ENCODE assay signal across 8 cellular contexts in genomic region chr22:50444663-50445062, GRCh38. TPM values are rescaled to one million over a fixed set of nuclear protein-coding genes. Genes with fewer than 3 reads are reported as not detected.
DNase-seq lines count a peak whose midpoint lies in the region; ATAC-seq and TF ChIP-seq lines count a peak whose summit lies in the region.
"Had no signal": no experiment of that assay in that cellular context is flagged by ENCODE, and none has a peak within 500 bp of the region (broad histone marks: within the 10 kb centered on the region; RNA-seq: fewer than 3 reads in every experiment).

No MANE protein-coding gene starts in this region.

- RAD21 ChIA-PET in HCT116 (lab: Charles Lee; ENCODE audit: low non-redundant PET in 1 of 2, low total read pairs in 2 of 2, uncharacterized antibody in 2 of 2, unreplicated experiment in 2 of 2), result no interaction called here

- peak overlapping the region; percentile 70 for H3K27ac Mint-ChIP-seq in activated T-helper 17 cell treated with anti-CD3 and anti-CD28 coated beads, Interleukin-2, amount 50 U/mL, for 72 hours
- H3K27ac Mint-ChIP-seq in immature natural killer cell, result peak overlapping the region; percentile 88 to 94 (median 92)

- H3K36me3 ChIP-seq in HCT116 (ENCODE audit: control insufficient read depth in 1 of 2, insufficient read depth in 2 of 2, low read length in 2 of 2), result peaks cover 3 to 8% of the 10 kb centered on the region in 2 experiments; a peak in 3 of 4 replicates

- BruUV-seq in HCT116 (replicated peaks; lab: Mats Ljungman, UMichigan), result TSS peak; percentile 31

- H3K79me2 ChIP-seq in HCT116 (ENCODE audit: insufficient read depth, low read length), result no peaks in the 10 kb centered on the region

- H3K27me3 ChIP-seq in HCT116 (ENCODE audit: insufficient read depth, low read length), result no peaks in the 10 kb centered on the region

- no peak overlapping the region for H2AFZ ChIP-seq in HCT116 (ENCODE audit: low read depth, low read length, poor library complexity, severe bottlenecking)

- H3K27ac ChIP-seq in HCT116 (ENCODE audit: low read depth, low read length), result no peak overlapping the region

- no peak overlapping the region for H3K4me3 ChIP-seq in HCT116 (replicated peaks in 1 of 2; ENCODE audit: low read depth in 1 of 2, low read length in 2 of 2)

- no peak for TF ChIP-seq RAD21 in HCT116 (IDR thresholded peaks at IDR 0.05; ENCODE audit: low read depth)

- DNase-seq in HCT116 (ENCODE audit: low read depth, low spot score) (peak; percentile 6), immature natural killer cell (no peak), NOMO-1 treated with DMSO at 0.1 percent for 48 hours (lab: John Stamatoyannopoulos, UW; ENCODE audit: unreplicated experiment) (no peak), NCI-H146 (lab: John Stamatoyannopoulos, UW) (no peak), NCI-H1930 (lab: John Stamatoyannopoulos, UW) (no peak)
- no peak for DNase-seq in stimulated activated naive CD8-positive, alpha-beta T cell treated with anti-CD3 and anti-CD28 coated beads, Interleukin-15, Interleukin-2, amounts not matched to agents 100 U/mL and 50 U/mL, for 24 hours
- DNase-seq: stimulated activated CD4-positive, alpha-beta T cell treated with anti-CD3 and anti-CD28 coated beads, Interleukin-15, amount 100 ng/mL, for 24 hours had no signal

- no peak overlapping the region for H3K9ac ChIP-seq in HCT116 (ENCODE audit: low read length)

- no peak for TF ChIP-seq CTCF in HCT116 (IDR thresholded peaks at IDR 0.05 in 2 of 3, conservative IDR thresholded peaks at IDR 0.05 in 1 of 3; ENCODE audit: borderline replicate concordance in 1 of 3, insufficient read depth in 1 of 3, low read depth in 2 of 3, low read length in 2 of 3)

- no peaks in the 10 kb centered on the region for H3K4me1 Mint-ChIP-seq in activated T-helper 17 cell treated with anti-CD3 and anti-CD28 coated beads, Interleukin-2, amount 50 U/mL, for 72 hours
- peaks cover 46 to 49% of the 10 kb centered on the region in 2 donors for H3K4me1 Mint-ChIP-seq in immature natural killer cell

- ATAC-seq in HCT116, result no peak
- no peak for ATAC-seq in activated T-helper 17 cell treated with anti-CD3 and anti-CD28 coated beads, Interleukin-2, amount 50 U/mL, for 72 hours (replicated peaks)
- peak; percentile 10 for ATAC-seq in stimulated activated naive CD8-positive, alpha-beta T cell treated with anti-CD3 and anti-CD28 coated beads, Interleukin-15, Interleukin-2, amounts not matched to agents 100 U/mL and 50 U/mL, for 24 hours

- H3K4me3 Mint-ChIP-seq in activated T-helper 17 cell treated with anti-CD3 and anti-CD28 coated beads, Interleukin-2, amount 50 U/mL, for 72 hours, result no peak overlapping the region
- H3K4me3 Mint-ChIP-seq in immature natural killer cell, result peak overlapping the region in 4 of 5 donors; percentile 63 to 80 (median 66)

- peaks cover 47% of the 10 kb centered on the region for H3K36me3 Mint-ChIP-seq in activated T-helper 17 cell treated with anti-CD3 and anti-CD28 coated beads, Interleukin-2, amount 50 U/mL, for 72 hours (ENCODE audit: low read depth)
- peaks cover 7 to 16% (median 10%) of the 10 kb centered on the region in 3 donors for H3K36me3 Mint-ChIP-seq in immature natural killer cell

- intact Hi-C loops in HCT116 (cut with micrococcal nuclease), result no loop called here

- no peaks in the 10 kb centered on the region for H3K9me3 ChIP-seq in HCT116 (ENCODE audit: control insufficient read depth in 1 of 2, insufficient read depth in 1 of 2, low read depth in 1 of 2, low read length in 2 of 2)

- CTCF ChIA-PET in HCT116 (lab: Charles Lee), result no interaction called here

- no peaks in the 10 kb centered on the region for H3K9me2 ChIP-seq in HCT116 (ENCODE audit: insufficient read depth)

- POLR2A ChIA-PET in HCT116 (lab: Charles Lee), result no interaction called here

- H3K9me3 Mint-ChIP-seq in activated T-helper 17 cell treated with anti-CD3 and anti-CD28 coated beads, Interleukin-2, amount 50 U/mL, for 72 hours, result no peaks in the 10 kb centered on the region
- no peaks in the 10 kb centered on the region for H3K9me3 Mint-ChIP-seq in immature natural killer cell

- H4K20me1 ChIP-seq in HCT116 (ENCODE audit: insufficient read depth), result no peaks in the 10 kb centered on the region

- TF ChIP-seq POLR2A in HCT116 (IDR thresholded peaks at IDR 0.05; ENCODE audit: borderline replicate concordance, extremely low read depth, insufficient read depth, insufficient read length), result no peak

- no peak overlapping the region for H3K4me2 ChIP-seq in HCT116 (ENCODE audit: low read length)

- no peaks in the 10 kb centered on the region for H3K27me3 Mint-ChIP-seq in activated T-helper 17 cell treated with anti-CD3 and anti-CD28 coated beads, Interleukin-2, amount 50 U/mL, for 72 hours
- H3K27me3 Mint-ChIP-seq in immature natural killer cell (ENCODE audit: low read depth in 3 of 3), result peaks cover 6 to 42% (median 22%) of the 10 kb centered on the region in 3 donors

- H3K4me1 ChIP-seq in HCT116 (ENCODE audit: control insufficient read depth in 1 of 2, insufficient read depth in 2 of 2, low read length in 2 of 2), result peaks cover 0 to 4% of the 10 kb centered on the region in 2 experiments; a peak in 2 of 4 replicates

TF ChIP-seq in HCT116, 20 proteins besides CTCF, POLR2A, EP300 and RAD21:
- TF ChIP-seq ELF1 (IDR thresholded peaks at IDR 0.05; ENCODE audit: borderline replicate concordance, low read depth) (no peak), POLR2AphosphoS5 (IDR thresholded peaks at IDR 0.05; ENCODE audit: low read depth, low read length) (0 out of 2 replicates have a peak, but pooled peaks have one; percentile 13)

RNA-seq across cellular contexts. Expression of gene SBF1, which starts 30.2 kb away (rescaled TPM):
- total RNA-seq in HCT116 (2021; ENCODE audit: unreplicated experiment), result 91.1 TPM
- polyA plus RNA-seq in HCT116 (2012), result 42.3 and 66.1 TPM in 2 replicates
- 100 to 1,000 TPM in 1 of 2 donors, 10 to 100 TPM in 1; 84.2 to 126 TPM for total RNA-seq in activated T-helper 17 cell treated with anti-CD3 and anti-CD28 coated beads, Interleukin-2, amount 50 U/mL, for 72 hours
- 10 to 100 TPM; 12.1 to 42.8 (median 14.2) TPM for polyA plus RNA-seq in immature natural killer cell

RNA-seq across cellular contexts. Expression of gene ADM2, which starts 36.7 kb away (rescaled TPM):
- 12.8 TPM for total RNA-seq in HCT116 (2021; ENCODE audit: unreplicated experiment)
- 11.4 and 12.1 TPM in 2 replicates for polyA plus RNA-seq in HCT116 (2012)
- 1 to 10 TPM; 1.3 to 3.7 TPM for total RNA-seq in activated T-helper 17 cell treated with anti-CD3 and anti-CD28 coated beads, Interleukin-2, amount 50 U/mL, for 72 hours
- under 1 TPM in 1 of 3 donors, not detected in 2; 0.38 TPM for polyA plus RNA-seq in immature natural killer cell

RNA-seq across cellular contexts. Expression of gene MIOX, which starts 42.0 kb away (rescaled TPM):
- 0.39 TPM for total RNA-seq in HCT116 (2021; ENCODE audit: unreplicated experiment)
- 0.17 and 0.56 TPM in 2 replicates for polyA plus RNA-seq in HCT116 (2012)
- under 1 TPM; 0.24 to 0.53 TPM for total RNA-seq in activated T-helper 17 cell treated with anti-CD3 and anti-CD28 coated beads, Interleukin-2, amount 50 U/mL, for 72 hours
- not detected for polyA plus RNA-seq in immature natural killer cell
